17 cellular contexts compared by ENCODE assay signal in the genomic region with DNA sequence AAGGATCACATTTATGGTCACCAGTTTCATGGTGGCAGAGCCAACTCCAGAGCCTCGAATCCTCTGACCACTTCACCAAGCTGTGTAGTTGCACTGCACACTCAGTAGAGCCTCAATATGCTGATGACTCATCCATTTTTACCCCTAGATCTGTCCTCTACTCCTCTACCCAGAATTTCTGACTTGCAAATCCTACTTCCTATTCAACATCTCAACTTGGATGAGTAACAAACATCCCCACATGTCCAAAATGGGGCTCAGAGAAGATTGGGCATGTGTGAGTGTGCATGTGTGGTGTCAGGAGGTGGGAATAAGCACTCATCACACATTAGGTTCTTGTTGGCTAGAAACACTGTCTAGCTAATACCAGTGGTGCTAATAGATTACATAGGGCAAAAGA. TPM values are rescaled to one million over a fixed set of nuclear protein-coding genes. Genes with fewer than 3 reads are reported as not detected.
A peak's percentile ranks its signal among the peaks of the same experiment; 100 is the strongest.
DNase-seq lines count a peak whose midpoint lies in the region; ATAC-seq, FAIRE-seq and TF ChIP-seq lines count a peak whose summit lies in the region.
"Had no signal": no experiment of that assay in that cellular context is flagged by ENCODE, and none has a peak within 500 bp of the region (broad histone marks: within the 10 kb centered on the region; RNA-seq: fewer than 3 reads in every experiment).

No MANE protein-coding gene starts in this region.

- WGBS in HepG2 (ENCODE audit: low lambda C conversion rate) = 0% methylated on average over 1 of the region's 1 CpG
- WGBS in right lobe of liver (ENCODE audit: insufficient coverage, low coverage, low lambda C conversion rate, missing lambda C conversion rate) = 83% methylated on average over 1 of the region's 1 CpG
- 92% methylated on average over 1 of the region's 1 CpG for WGBS in esophagus muscularis mucosa

- no peak overlapping the region for H3K4me2 ChIP-seq in HepG2 (ENCODE audit: low read depth, low read length)

- H3K4me3 ChIP-seq in HepG2 (replicated peaks in 1 of 3; ENCODE audit: insufficient read depth in 1 of 3, low read depth in 2 of 3, low read length in 3 of 3) = no peak overlapping the region
- no peak overlapping the region for H3K4me3 ChIP-seq in right lobe of liver
- H3K4me3 ChIP-seq in NB4 (ENCODE audit: low read depth, low read length) = no peak overlapping the region
- H3K4me3 ChIP-seq in esophagus muscularis mucosa = no peak overlapping the region

- in situ Hi-C loops in HepG2 (cut with HindIII; ENCODE audit: extremely low pct_ligation_motif_present, low pct_unique_long_range_greater_than_20kb) = no loop called here

- no peak for TF ChIP-seq RAD21 in HepG2 (CRISPR knock-in tag; IDR thresholded peaks at IDR 0.05)

- TF ChIP-seq POLR2A in HepG2 (IDR thresholded peaks at IDR 0.05; ENCODE audit: insufficient read depth in 1 of 2, low read depth in 2 of 2, low read length in 2 of 2) (no peak), right lobe of liver (IDR thresholded peaks at IDR 0.05) (no peak), NB4 (IDR thresholded peaks at IDR 0.05; ENCODE audit: extremely low read depth, insufficient read length) (no peak), esophagus muscularis mucosa (IDR thresholded peaks at IDR 0.05; ENCODE audit: low read depth) (no peak)

- H3K4me1 ChIP-seq in HepG2 (ENCODE audit: insufficient read depth, low read length) (peaks cover 53% of the 10 kb centered on the region), right lobe of liver (peaks cover 0 to 41% (median 14%) of the 10 kb centered on the region in 4 donors), esophagus muscularis mucosa (peaks cover 30 to 70% (median 52%) of the 10 kb centered on the region in 4 donors)

- H3K36me3 ChIP-seq in HepG2 (replicated peaks in 1 of 2; ENCODE audit: control insufficient read depth in 1 of 2, insufficient read depth in 2 of 2, low read length in 2 of 2) (no peaks in the 10 kb centered on the region), right lobe of liver (no peaks in the 10 kb centered on the region), esophagus muscularis mucosa (no peaks in the 10 kb centered on the region)
- H3K36me3 ChIP-seq: BE2C had no signal

- TF ChIP-seq CTCF in HepG2 (CRISPR knock-in tag; IDR thresholded peaks at IDR 0.05) = no peak
- TF ChIP-seq CTCF in right lobe of liver (IDR thresholded peaks at IDR 0.05) = no peak
- no peak for TF ChIP-seq CTCF in NB4 (IDR thresholded peaks at IDR 0.05; ENCODE audit: low read depth, low read length)
- TF ChIP-seq CTCF in esophagus muscularis mucosa (IDR thresholded peaks at IDR 0.05) = no peak

- no peaks in the 10 kb centered on the region for H3K79me2 ChIP-seq in HepG2 (ENCODE audit: insufficient read depth, low read length)

- intact Hi-C loops in HepG2 (cut with micrococcal nuclease; ENCODE audit: unreplicated experiment) = no loop called here
- intact Hi-C loops in right lobe of liver (cut with DNase I) = no loop called here
- intact Hi-C loops in esophagus muscularis mucosa (cut with DNase I) = no loop called here
- intact Hi-C loops in cardiac septum (cut with DNase I) = loop anchor here (10.0 kb wide), 1 partner anchor 59 kb away; a partner anchor contains a TSS

- FAIRE-seq in HepG2 (lab: Jason Lieb, UNC) = no peak
- FAIRE-seq: G401.6, GM12892 had no signal

- POLR2A ChIA-PET in HepG2 (lab: Yijun Ruan, JAX) = no interaction called here

- no peaks in the 10 kb centered on the region for H4K20me1 ChIP-seq in HepG2 (ENCODE audit: insufficient read depth, low read length)

- H3K27me3 ChIP-seq in HepG2 (ENCODE audit: control insufficient read depth in 1 of 2, insufficient read depth in 2 of 2, low read length in 2 of 2) = peaks cover 0 to 5% of the 10 kb centered on the region in 2 experiments; a peak in 1 of 5 replicates
- no peaks in the 10 kb centered on the region for H3K27me3 ChIP-seq in right lobe of liver
- no peaks in the 10 kb centered on the region for H3K27me3 ChIP-seq in esophagus muscularis mucosa
- H3K27me3 ChIP-seq: BE2C had no signal

- no peaks in the 10 kb centered on the region for H3K9me3 ChIP-seq in HepG2 (ENCODE audit: low read length)
- H3K9me3 ChIP-seq in right lobe of liver = no peaks in the 10 kb centered on the region
- H3K9me3 ChIP-seq in esophagus muscularis mucosa = peaks cover 0 to 7% (median 2%) of the 10 kb centered on the region in 4 donors
- H3K9me3 ChIP-seq: BE2C had no signal

- CTCF ChIA-PET in HepG2 (lab: Yijun Ruan, JAX; ENCODE audit: low intra/inter-chr PET ratio, low total read pairs) = no interaction called here

- H2AFZ ChIP-seq in HepG2 (ENCODE audit: low read length) = no peak overlapping the region

- no peak overlapping the region for H3K27ac ChIP-seq in HepG2 (ENCODE audit: extremely low read length, insufficient read depth, low read length)
- no peak overlapping the region for H3K27ac ChIP-seq in right lobe of liver
- peak overlapping the region; percentile 81 to 87 (median 82) for H3K27ac ChIP-seq in esophagus muscularis mucosa (replicated peaks in 1 of 4)
- H3K27ac ChIP-seq: C4-2B had no signal

- ATAC-seq in HepG2 = no peak
- ATAC-seq in right lobe of liver = no peak
- ATAC-seq in HG02759 (IDR thresholded peaks at IDR 0.05; ENCODE audit: unreplicated experiment) = no peak
- ATAC-seq in HG03097 (IDR thresholded peaks at IDR 0.05; ENCODE audit: low FRiP score, unreplicated experiment) = no peak

- TF ChIP-seq EP300 in HepG2 (IDR thresholded peaks at IDR 0.05; ENCODE audit: low read depth in 2 of 2, low read length in 2 of 2) (no peak), HepG2 (CRISPR knock-in tag; IDR thresholded peaks at IDR 0.05; ENCODE audit: borderline replicate concordance) (no peak), esophagus muscularis mucosa (IDR thresholded peaks at IDR 0.05) (no peak)

- BruUV-seq in HepG2 (replicated peaks; lab: Mats Ljungman, UMichigan) = no TSS peak

- DNase-seq in HepG2 (ENCODE audit: low spot score) (no peak), right lobe of liver (no peak), NB4 (ENCODE audit: low read depth) (peak; percentile 51), esophagus muscularis mucosa (ENCODE audit: extremely low spot score) (no peak), cardiac septum (ENCODE audit: low spot score) (no peak)
- DNase-seq in activated CD4-positive, alpha-beta T cell treated with anti-CD3 and anti-CD28 coated beads, Interleukin-2, amount 50 U/mL, for 1 hour = no peak
- DNase-seq: BE2C; CD4-positive, alpha-beta memory T cell; DMS79; EL; GOT3; H9 had no signal

- H3K9ac ChIP-seq in HepG2 (ENCODE audit: insufficient read depth, low read depth, low read length) = no peak overlapping the region

TF ChIP-seq in HepG2, 621 proteins besides CTCF, POLR2A, EP300 and RAD21:
- TF ChIP-seq, protein P1, sequence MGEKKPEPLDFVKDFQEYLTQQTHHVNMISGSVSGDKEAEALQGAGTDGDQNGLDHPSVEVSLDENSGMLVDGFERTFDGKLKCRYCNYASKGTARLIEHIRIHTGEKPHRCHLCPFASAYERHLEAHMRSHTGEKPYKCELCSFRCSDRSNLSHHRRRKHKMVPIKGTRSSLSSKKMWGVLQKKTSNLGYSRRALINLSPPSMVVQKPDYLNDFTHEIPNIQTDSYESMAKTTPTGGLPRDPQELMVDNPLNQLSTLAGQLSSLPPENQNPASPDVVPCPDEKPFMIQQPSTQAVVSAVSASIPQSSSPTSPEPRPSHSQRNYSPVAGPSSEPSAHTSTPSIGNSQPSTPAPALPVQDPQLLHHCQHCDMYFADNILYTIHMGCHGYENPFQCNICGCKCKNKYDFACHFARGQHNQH (CRISPR knock-in tag; IDR thresholded peaks at IDR 0.05) = no peak
- TF ChIP-seq HNRNPUL1 (IDR thresholded peaks at IDR 0.05; ENCODE audit: low read depth, low read length) (no peak), FOSL2 (CRISPR knock-in tag; IDR thresholded peaks at IDR 0.05) (0 out of 2 replicates have a peak, but pooled peaks have one; percentile 35), MAFK (conservative IDR thresholded peaks at IDR 0.05 in 1 of 2, IDR thresholded peaks at IDR 0.05 in 1 of 2; ENCODE audit: low read length in 2 of 2) (peak; percentile 34 to 44; a peak in 3 of 4 replicates), ELF1 (CRISPR knock-in tag; IDR thresholded peaks at IDR 0.05) (no peak), MAFF (IDR thresholded peaks at IDR 0.05; ENCODE audit: low read depth, low read length) (peak; percentile 59), RBAK (CRISPR knock-in tag; IDR thresholded peaks at IDR 0.05) (peak; percentile 91), ARHGAP35 (CRISPR knock-in tag; IDR thresholded peaks at IDR 0.05; ENCODE audit: borderline replicate concordance) (no peak)

RNA-seq across cellular contexts. Expression of a gene that starts 57.8 kb away (rescaled TPM):
- total RNA-seq in HepG2 (2016; rRNA removed; fragmentation: Illumina TruSeq; extraction: Trizol) (0.45 and 2.0 TPM in 2 replicates), right lobe of liver (1,000 to 10,000 TPM in 2 of 6 experiments, 100 to 1,000 TPM in 4; 276 to 1,091 (median 406) TPM), esophagus muscularis mucosa (100 to 1,000 TPM; 188 to 446 (median 280) TPM), cardiac septum (785 TPM)
- 0.79 and 0.81 TPM in 2 replicates for total RNA-seq in HepG2 (2016; cell fraction: cytosol; rRNA removed; fragmentation: Illumina TruSeq; extraction: Trizol; ENCODE audit: low read depth)
- total RNA-seq in HepG2 (2016; cell fraction: insoluble cytoplasmic fraction; rRNA removed; fragmentation: Illumina TruSeq; extraction: Trizol) = 0.83 and 1.8 TPM in 2 replicates
- total RNA-seq in HepG2 (2016; cell fraction: membrane; rRNA removed; fragmentation: Illumina TruSeq; extraction: Trizol) = 0.68 and 1.4 TPM in 2 replicates
- total RNA-seq in HepG2 (2016; cell fraction: nucleus; rRNA removed; fragmentation: Illumina TruSeq; extraction: Trizol) = 1.2 and 2.0 TPM in 2 replicates
- 5.8 and 11.4 TPM in 2 replicates for polyA plus RNA-seq in HepG2 (2011; rRNA removed)
- polyA plus RNA-seq in HepG2 (2011; cell fraction: cytosol; rRNA removed) = 8.5 and 9.3 TPM in 2 replicates
- 3.3 and 6.4 TPM in 2 replicates for polyA plus RNA-seq in HepG2 (2011; cell fraction: nucleus; rRNA removed)
- 18.9 and 24.8 TPM in 2 replicates for polyA plus RNA-seq in HepG2 (2012)
- 0.59 and 1.1 TPM in 2 replicates for polyA plus RNA-seq in HepG2 (2016; cell fraction: cytosol; fragmentation: Illumina TruSeq; extraction: Trizol; ENCODE audit: low read depth)
- 0.91 and 1.3 TPM in 2 replicates for polyA plus RNA-seq in HepG2 (2016; cell fraction: insoluble cytoplasmic fraction; fragmentation: Illumina TruSeq; extraction: Trizol; ENCODE audit: low read depth)
- 1.1 and 1.2 TPM in 2 replicates for polyA plus RNA-seq in HepG2 (2016; cell fraction: membrane; fragmentation: Illumina TruSeq; extraction: Trizol; ENCODE audit: low read depth)
- polyA plus RNA-seq in HepG2 (2016; cell fraction: nucleus; fragmentation: Illumina TruSeq; extraction: Trizol; ENCODE audit: insufficient read depth, low read depth) = 3.8 and 3.9 TPM in 2 replicates
- 0.19 and 1.9 TPM in 2 replicates for polyA minus RNA-seq in HepG2 (2011; rRNA and poly(A)+ RNA removed; ENCODE audit: low replicate concordance)
- polyA minus RNA-seq in HepG2 (2011; cell fraction: cytosol; rRNA and poly(A)+ RNA removed) = 1.7 and 3.2 TPM in 2 replicates
- polyA minus RNA-seq in HepG2 (2011; cell fraction: nucleus; rRNA and poly(A)+ RNA removed) = 0.52 and 0.99 TPM in 2 replicates
- total RNA-seq: CD4-positive, alpha-beta memory T cell had no signal
- polyA plus RNA-seq: CD4-positive, alpha-beta memory T cell had no signal

Comparison
In these comparisons a context has a peak if more than half of its experiments do, and no peak if none do; other contexts are left out.
1. RNA of a gene that starts 57.8 kb away (total RNA-seq): 785 TPM in cardiac septum (single experiment), 276 to 1,091 TPM in right lobe of liver and 188 to 446 TPM in esophagus muscularis mucosa; 0.45 to 2.0 TPM in HepG2; every median in the first group is over 10 times any median in the second.
2. H3K27ac ChIP-seq: peak in esophagus muscularis mucosa (4 of 4); none in HepG2 (single experiment) and right lobe of liver (0 of 3).